ENCODE assay signal across 9 cellular contexts in genomic region chr5:62268239-62268638, GRCh38. TPM values are rescaled to one million over a fixed set of nuclear protein-coding genes. Genes with fewer than 3 reads are reported as not detected.
DNase-seq lines count a peak whose midpoint lies in the region; ATAC-seq, FAIRE-seq and TF ChIP-seq lines count a peak whose summit lies in the region.
"Had no signal": no experiment of that assay in that cellular context is flagged by ENCODE, and none has a peak within 500 bp of the region (broad histone marks: within the 10 kb centered on the region; RNA-seq: fewer than 3 reads in every experiment).

No MANE protein-coding gene starts in this region.

- WGBS in lung, 2 donors: 63 to 74% methylated on average over 1 of the region's 1 CpG
- 76% methylated on average over 1 of the region's 1 CpG for WGBS in right cardiac atrium

- H3K4me1 ChIP-seq in lung (ENCODE audit: control insufficient read depth in 2 of 2, insufficient read depth in 2 of 2, low read length in 2 of 2) (no peaks in the 10 kb centered on the region), right cardiac atrium (ENCODE audit: control insufficient read depth, insufficient read depth, low read length) (no peaks in the 10 kb centered on the region)

- H3K27me3 ChIP-seq in lung (ENCODE audit: control insufficient read depth, insufficient read depth): no peaks in the 10 kb centered on the region
- H3K27me3 ChIP-seq in right cardiac atrium (ENCODE audit: control insufficient read depth, insufficient read depth): no peaks in the 10 kb centered on the region

- no peaks in the 10 kb centered on the region for H3K9me3 ChIP-seq in lung (ENCODE audit: control insufficient read depth in 2 of 2, insufficient read depth in 1 of 2, low read length in 1 of 2)
- no peaks in the 10 kb centered on the region for H3K9me3 ChIP-seq in right cardiac atrium (ENCODE audit: control insufficient read depth, low read length)

- H3K9me3 Mint-ChIP-seq in activated CD8-positive, alpha-beta memory T cell treated with anti-CD3 and anti-CD28 coated beads, Interleukin-2, amount 10 ng/mL, durations not matched to agents 7 days and 5 days (ENCODE audit: low read depth): peaks cover 2% of the 10 kb centered on the region

- peak; percentile 70 for ATAC-seq in HG02763 (IDR thresholded peaks at IDR 0.05; ENCODE audit: unreplicated experiment)
- peak; percentile 41 for ATAC-seq in lung (ENCODE audit: insufficient read depth, low FRiP score)
- no peak for ATAC-seq in activated CD8-positive, alpha-beta memory T cell treated with anti-CD3 and anti-CD28 coated beads, Interleukin-2, amount 10 ng/mL, durations not matched to agents 7 days and 5 days
- ATAC-seq in right cardiac atrium: no peak
- ATAC-seq: SK-N-SH treated with all-trans-retinoic acid at 6 μM for 48 hours had no signal

- POLR2A ChIA-PET in RWPE1 (lab: Yijun Ruan, JAX; ENCODE audit: low non-redundant PET): no interaction called here

- no peak overlapping the region for H3K27ac Mint-ChIP-seq in activated CD8-positive, alpha-beta memory T cell treated with anti-CD3 and anti-CD28 coated beads, Interleukin-2, amount 10 ng/mL, durations not matched to agents 7 days and 5 days

- FAIRE-seq in GM18507 (lab: Jason Lieb, UNC) (peak; percentile 80), frontal cortex (lab: Jason Lieb, UNC) (no peak)

- H3K4me3 ChIP-seq in lung: no peak overlapping the region
- H3K4me3 ChIP-seq in right cardiac atrium (ENCODE audit: low read length): no peak overlapping the region

- no peak overlapping the region for H3K4me3 Mint-ChIP-seq in activated CD8-positive, alpha-beta memory T cell treated with anti-CD3 and anti-CD28 coated beads, Interleukin-2, amount 10 ng/mL, durations not matched to agents 7 days and 5 days

- peaks cover 23% of the 10 kb centered on the region for H3K4me1 Mint-ChIP-seq in activated CD8-positive, alpha-beta memory T cell treated with anti-CD3 and anti-CD28 coated beads, Interleukin-2, amount 10 ng/mL, durations not matched to agents 7 days and 5 days

- DNase-seq in GM18507 (ENCODE audit: extremely low spot score, insufficient read length, low read depth) (no peak), RWPE1 (ENCODE audit: low spot score) (peak; percentile 98), lung (ENCODE audit: low spot score) (peak; percentile 31), frontal cortex (ENCODE audit: low spot score in 2 of 2) (no peak), posterior vena cava (ENCODE audit: low spot score) (no peak), right cardiac atrium (no peak)
- DNase-seq in activated CD8-positive, alpha-beta memory T cell treated with anti-CD3 and anti-CD28 coated beads, Interleukin-2, amount 10 ng/mL, durations not matched to agents 7 days and 5 days: no peak

- H3K36me3 Mint-ChIP-seq in activated CD8-positive, alpha-beta memory T cell treated with anti-CD3 and anti-CD28 coated beads, Interleukin-2, amount 10 ng/mL, durations not matched to agents 7 days and 5 days: peaks cover 15% of the 10 kb centered on the region

- H3K36me3 ChIP-seq in lung (ENCODE audit: control insufficient read depth in 2 of 2, insufficient read depth in 2 of 2, low read length in 2 of 2): no peaks in the 10 kb centered on the region

- CTCF ChIA-PET in RWPE1 (lab: Yijun Ruan, JAX): no interaction called here
- CTCF ChIA-PET in activated CD8-positive, alpha-beta memory T cell treated with anti-CD3 and anti-CD28 coated beads, Interleukin-2, amount 10 ng/mL, durations not matched to agents 7 days and 5 days (lab: Charles Lee): interaction anchor here (0.6 to 0.7 kb wide), 2 partner anchors 192 to 461 kb away, joined by 3 read pairs; no protein-coding TSS in a partner anchor

- H3K27ac ChIP-seq in RWPE1: no peak overlapping the region
- no peak overlapping the region for H3K27ac ChIP-seq in lung (ENCODE audit: low read depth in 1 of 2, low read length in 1 of 2)
- no peak overlapping the region for H3K27ac ChIP-seq in right cardiac atrium (ENCODE audit: low read length)

- intact Hi-C loops in posterior vena cava (cut with DNase I): no loop called here
- intact Hi-C loops in right cardiac atrium (cut with DNase I): no loop called here

- H3K27me3 Mint-ChIP-seq in activated CD8-positive, alpha-beta memory T cell treated with anti-CD3 and anti-CD28 coated beads, Interleukin-2, amount 10 ng/mL, durations not matched to agents 7 days and 5 days: no peaks in the 10 kb centered on the region

- TF ChIP-seq CTCF in RWPE1 (conservative IDR thresholded peaks at IDR 0.05; ENCODE audit: low read depth) (no peak), lung (IDR thresholded peaks at IDR 0.05; ENCODE audit: control extremely low read depth, extremely low read depth) (no peak)

RNA-seq across cellular contexts. Expression of gene KIF2A, which starts 37.8 kb away (rescaled TPM):
- total RNA-seq in lung (10 to 100 TPM; 27.7 to 64.3 TPM), frontal cortex (238 TPM), posterior vena cava (10 to 100 TPM; 32.3 to 40.2 TPM), right cardiac atrium (10 to 100 TPM; 12.9 to 15.5 (median 14.7) TPM)
- polyA plus RNA-seq in lung (10 to 100 TPM in 1 of 2 donors, 1 to 10 TPM in 1; 3.5 to 12.8 TPM), right cardiac atrium (2.7 TPM)
- 100 to 1,000 TPM; 194 to 225 TPM for total RNA-seq in activated CD8-positive, alpha-beta memory T cell treated with anti-CD3 and anti-CD28 coated beads, Interleukin-2, amount 10 ng/mL, durations not matched to agents 7 days and 5 days

Comparison
In these comparisons a context has a peak if more than half of its experiments do, and no peak if none do; other contexts are left out.
1. DNase-seq: peak in RWPE1 (single experiment) and lung (single experiment); none in GM18507 (single experiment), activated CD8-positive, alpha-beta memory T cell treated with anti-CD3 and anti-CD28 coated beads, Interleukin-2, amount 10 ng/mL, durations not matched to agents 7 days and 5 days (single experiment), frontal cortex (0 of 2), posterior vena cava (single experiment) and right cardiac atrium (0 of 3).
2. ATAC-seq: peak in HG02763 (single experiment) and lung (single experiment); none in activated CD8-positive, alpha-beta memory T cell treated with anti-CD3 and anti-CD28 coated beads, Interleukin-2, amount 10 ng/mL, durations not matched to agents 7 days and 5 days (single experiment) and right cardiac atrium (0 of 2).